Comparison of ENCODE assay signal across 9 cellular contexts in the genomic region with DNA sequence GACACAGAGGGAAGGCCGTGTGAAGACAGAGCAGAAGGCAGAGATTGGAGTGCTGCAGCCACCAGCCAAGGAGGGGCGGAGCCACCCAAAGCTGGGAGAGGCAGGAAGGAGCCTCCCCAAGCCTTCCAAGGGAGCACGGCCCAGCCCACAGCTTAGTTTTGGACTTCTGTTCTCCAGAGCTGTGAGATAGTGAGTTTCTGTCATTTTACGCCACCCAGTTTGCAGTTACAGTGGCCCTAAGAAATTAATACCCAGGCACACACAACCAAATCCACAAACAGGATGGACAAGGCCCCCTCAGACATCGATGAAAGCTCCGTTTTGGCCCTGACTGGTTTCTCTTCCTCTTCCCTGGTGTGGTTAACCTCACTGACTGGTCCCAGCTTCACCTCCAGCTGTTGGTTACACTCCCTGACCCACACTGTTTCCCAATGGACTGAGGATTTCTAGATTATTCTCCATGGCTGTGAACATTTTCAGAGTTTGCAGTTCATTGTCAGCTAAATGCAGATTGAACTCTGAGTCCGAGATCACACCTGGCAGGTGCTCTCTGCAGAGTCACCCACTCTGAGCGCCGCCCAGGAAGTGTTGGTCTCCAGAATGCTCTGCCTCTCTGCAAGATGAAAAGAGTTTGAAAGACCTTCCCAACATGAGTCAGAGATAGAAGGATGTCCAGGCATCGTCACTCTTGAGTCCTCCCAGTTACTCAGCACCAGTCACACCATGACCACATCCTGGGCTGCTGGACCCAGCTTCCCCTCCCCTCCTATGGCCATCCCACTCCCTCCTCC.
DNase-seq lines count a peak whose midpoint lies in the region; ATAC-seq and TF ChIP-seq lines count a peak whose summit lies in the region.
"Had no signal": no experiment of that assay in that cellular context is flagged by ENCODE, and none has a peak within 500 bp of the region (broad histone marks: within the 10 kb centered on the region; RNA-seq: fewer than 3 reads in every experiment).

No MANE protein-coding gene starts in this region.

- peaks cover 18% of the 10 kb centered on the region for H3K27me3 Mint-ChIP-seq in stimulated activated memory B cell treated with anti-CD40 and anti-IgM and Interleukin-4, amounts not matched to agents 10 μg/mL and 1 μg/mL and 100 μg/mL, for 72 hours

- H3K9me3 ChIP-seq in MM.1S (replicated peaks; ENCODE audit: insufficient read depth, low read length) (no peaks in the 10 kb centered on the region), left lung (no peaks in the 10 kb centered on the region)

- in situ Hi-C loops in brain microvascular endothelial cell (cut with HindIII; ENCODE audit: low pct_ligation_motif_present, low sequenced_read_pairs), result no loop called here

- no peaks in the 10 kb centered on the region for H4K20me1 ChIP-seq in MM.1S (ENCODE audit: insufficient read depth, low read length)

- DNase-seq in AG10803 (ENCODE audit: low read depth) (peak; percentile 88), MM.1S (peak; percentile 74), brain microvascular endothelial cell (peak; percentile 89), left lung (peak in 1 of 2 donors; percentile 36), T-helper 2 cell (no peak), OCI-M1 (lab: John Stamatoyannopoulos, UW) (no peak)
- DNase-seq: activated B cell treated with CpG ODN at 0.5 μM for 24 hours had no signal

- no peak overlapping the region for H3K27ac Mint-ChIP-seq in stimulated activated memory B cell treated with anti-CD40 and anti-IgM and Interleukin-4, amounts not matched to agents 10 μg/mL and 1 μg/mL and 100 μg/mL, for 72 hours
- H3K27ac Mint-ChIP-seq: activated B cell treated with CpG ODN at 0.5 μM for 24 hours had no signal

- no peaks in the 10 kb centered on the region for H3K9me2 ChIP-seq in MM.1S (replicated peaks; ENCODE audit: insufficient read depth, low read length)

- H3K4me2 ChIP-seq in MM.1S (ENCODE audit: low read depth, low read length), result peak overlapping the region; percentile 59

- H3K79me2 ChIP-seq in MM.1S (ENCODE audit: low read length), result no peaks in the 10 kb centered on the region

- no peaks in the 10 kb centered on the region for H3K36me3 ChIP-seq in MM.1S (replicated peaks; ENCODE audit: insufficient read depth, low read length)
- no peaks in the 10 kb centered on the region for H3K36me3 ChIP-seq in brain microvascular endothelial cell (replicated peaks)
- no peaks in the 10 kb centered on the region for H3K36me3 ChIP-seq in left lung

- H3K36me3 Mint-ChIP-seq in stimulated activated memory B cell treated with anti-CD40 and anti-IgM and Interleukin-4, amounts not matched to agents 10 μg/mL and 1 μg/mL and 100 μg/mL, for 72 hours, result no peaks in the 10 kb centered on the region

- H3K9ac ChIP-seq in MM.1S (ENCODE audit: low read length), result no peak overlapping the region

- H3K4me3 ChIP-seq in AG10803 (ENCODE audit: low read length) (peak overlapping the region; percentile 15), MM.1S (ENCODE audit: low read length) (peak overlapping the region; percentile 30; the same call in 1 of the 2 replicates), brain microvascular endothelial cell (ENCODE audit: low read depth, low read length) (no peak overlapping the region), left lung (no peak overlapping the region)

- intact Hi-C loops in left lung (cut with DNase I), result no loop called here

- TF ChIP-seq CTCF in AG10803 (conservative IDR thresholded peaks at IDR 0.05; ENCODE audit: low read length) (no peak), MM.1S (IDR thresholded peaks at IDR 0.05; ENCODE audit: low read length) (no peak), brain microvascular endothelial cell (IDR thresholded peaks at IDR 0.05; ENCODE audit: low read depth, low read length, missing control alignments) (no peak), left lung (IDR thresholded peaks at IDR 0.05) (no peak)

- H3K27ac ChIP-seq in MM.1S (ENCODE audit: low read length) (peak overlapping the region; percentile 66; the same call in 1 of the 2 replicates), brain microvascular endothelial cell (peak overlapping the region; percentile 55), left lung (no peak overlapping the region)

- no peak overlapping the region for H2AFZ ChIP-seq in MM.1S (ENCODE audit: low read length)

- H3K27me3 ChIP-seq in MM.1S (replicated peaks; ENCODE audit: insufficient read depth, low read length), result peaks cover 2% of the 10 kb centered on the region; the same call in 1 of the 2 replicates
- no peaks in the 10 kb centered on the region for H3K27me3 ChIP-seq in brain microvascular endothelial cell (replicated peaks)
- peaks cover 0 to 16% of the 10 kb centered on the region in 2 donors for H3K27me3 ChIP-seq in left lung

- no peaks in the 10 kb centered on the region for H3K9me3 Mint-ChIP-seq in stimulated activated memory B cell treated with anti-CD40 and anti-IgM and Interleukin-4, amounts not matched to agents 10 μg/mL and 1 μg/mL and 100 μg/mL, for 72 hours
- H3K9me3 Mint-ChIP-seq: activated B cell treated with CpG ODN at 0.5 μM for 24 hours had no signal

- H3K4me1 ChIP-seq in MM.1S (ENCODE audit: low read length), result peaks cover 26% of the 10 kb centered on the region
- H3K4me1 ChIP-seq in left lung, result peaks cover 0 to 2% of the 10 kb centered on the region in 2 donors

- H3K4me1 Mint-ChIP-seq in stimulated activated memory B cell treated with anti-CD40 and anti-IgM and Interleukin-4, amounts not matched to agents 10 μg/mL and 1 μg/mL and 100 μg/mL, for 72 hours, result peaks cover 9% of the 10 kb centered on the region
- H3K4me1 Mint-ChIP-seq: activated B cell treated with CpG ODN at 0.5 μM for 24 hours had no signal

- peaks cover 19% of the 10 kb centered on the region for H3F3A ChIP-seq in MM.1S (ENCODE audit: insufficient read depth, low read length)

- H3K4me3 Mint-ChIP-seq in stimulated activated memory B cell treated with anti-CD40 and anti-IgM and Interleukin-4, amounts not matched to agents 10 μg/mL and 1 μg/mL and 100 μg/mL, for 72 hours, result no peak overlapping the region
- H3K4me3 Mint-ChIP-seq: activated B cell treated with CpG ODN at 0.5 μM for 24 hours had no signal

- ATAC-seq in left lung (peak; percentile 58), HG03039 (IDR thresholded peaks at IDR 0.05; ENCODE audit: unreplicated experiment) (no peak)
- no peak for ATAC-seq in stimulated activated memory B cell treated with anti-CD40 and anti-IgM and Interleukin-4, amounts not matched to agents 10 μg/mL and 1 μg/mL and 100 μg/mL, for 72 hours

Comparison
In these comparisons a context has a peak if more than half of its experiments do, and no peak if none do; other contexts are left out.
1. DNase-seq: peak in AG10803 (single experiment), MM.1S (single experiment) and brain microvascular endothelial cell (single experiment); none in T-helper 2 cell (0 of 5) and OCI-M1 (single experiment).
2. H3K4me3 ChIP-seq: peak in AG10803 (single experiment) and MM.1S (single experiment); none in brain microvascular endothelial cell (single experiment) and left lung (0 of 2).
3. H3K27ac ChIP-seq: peak in MM.1S (single experiment) and brain microvascular endothelial cell (single experiment); none in left lung (0 of 2).